24 cellular contexts compared by ENCODE assay signal in genomic region chrX:46630141-46630540, GRCh38. TPM values are rescaled to one million over a fixed set of nuclear protein-coding genes. Genes with fewer than 3 reads are reported as not detected.
DNase-seq lines count a peak whose midpoint lies in the region; ATAC-seq and TF ChIP-seq lines count a peak whose summit lies in the region.
"Had no signal": no experiment of that assay in that cellular context is flagged by ENCODE, and none has a peak within 500 bp of the region (broad histone marks: within the 10 kb centered on the region; RNA-seq: fewer than 3 reads in every experiment).

No MANE protein-coding gene starts in this region.

- no peaks in the 10 kb centered on the region for H3F3A ChIP-seq in smooth muscle cell (ENCODE audit: low read depth)

- no peaks in the 10 kb centered on the region for H3K9me3 ChIP-seq in right atrium auricular region
- no peaks in the 10 kb centered on the region for H3K9me3 ChIP-seq in smooth muscle cell (replicated peaks; ENCODE audit: low read depth)
- H3K9me3 ChIP-seq: SJCRH30, stomach had no signal

- no peak for ATAC-seq in left cardiac atrium
- ATAC-seq in sciatic nerve, result no peak
- ATAC-seq: activated CD8-positive, alpha-beta T cell treated with anti-CD3 and anti-CD28 coated beads for 36 hours; HepG2; natural killer cell treated with Interleukin-12 subunit alpha and Interleukin-12 subunit beta and Interleukin-15 and Interleukin-18, amount 100 ng/mL, for 72 hours; WTC11 had no signal

- H3K36me3 ChIP-seq in right atrium auricular region (no peaks in the 10 kb centered on the region), smooth muscle cell (ENCODE audit: low read depth) (no peaks in the 10 kb centered on the region)
- H3K36me3 ChIP-seq: SJCRH30 had no signal

- H3K4me1 ChIP-seq in right atrium auricular region (peaks cover 0 to 12% of the 10 kb centered on the region in 2 donors), smooth muscle cell (ENCODE audit: low read depth) (no peaks in the 10 kb centered on the region)

- no peaks in the 10 kb centered on the region for H3K79me2 ChIP-seq in smooth muscle cell (ENCODE audit: low read depth)

- intact Hi-C loops in left cardiac atrium (cut with DNase I), result no loop called here
- intact Hi-C loops in sciatic nerve (cut with DNase I), result no loop called here

- H3K27me3 ChIP-seq in right atrium auricular region (no peaks in the 10 kb centered on the region), smooth muscle cell (ENCODE audit: low read depth) (no peaks in the 10 kb centered on the region)
- H3K27me3 ChIP-seq: SJCRH30, stomach had no signal

- no peak for DNase-seq in right atrium auricular region (ENCODE audit: low spot score)
- DNase-seq in left cardiac atrium, result no peak
- peak; percentile 29 for DNase-seq in RPMI7951 (ENCODE audit: low read depth)
- peak; percentile 41 for DNase-seq in fibroblast of mammary gland (ENCODE audit: low read depth)
- no peak for DNase-seq in smooth muscle cell (lab: John Stamatoyannopoulos, UW; ENCODE audit: unreplicated experiment)
- no peak for DNase-seq in sciatic nerve (ENCODE audit: low spot score)
- no peak for DNase-seq in dedifferentiated amniotic fluid mesenchymal stem cell (ENCODE audit: extremely low spot score)
- no peak for DNase-seq in retina
- DNase-seq: activated CD8-positive, alpha-beta T cell treated with anti-CD3 and anti-CD28 coated beads for 36 hours; activated naive CD4-positive, alpha-beta T cell treated with anti-CD3 and anti-CD28 coated beads for 36 hours; activated T-cell treated with anti-CD3 and anti-CD28 coated beads, Interleukin-2, amount 50 U/mL, for 24 hours; aorta; effector memory CD4-positive, alpha-beta T cell; foreskin melanocyte; NCI-H1436 treated with DMSO at 0.1 percent for 48 hours; NCI-H2171 treated with DMSO at 0.1 percent for 48 hours; posterior cingulate gyrus; stimulated activated CD4-positive, alpha-beta T cell treated with anti-CD3 and anti-CD28 coated beads, Interleukin-2, amount 100 ng/mL, for 48 hours; stomach had no signal

- no peak overlapping the region for H3K4me3 ChIP-seq in right atrium auricular region
- no peak overlapping the region for H3K4me3 ChIP-seq in fibroblast of mammary gland (ENCODE audit: control insufficient read depth, low read depth, low read length)
- no peak overlapping the region for H3K4me3 ChIP-seq in smooth muscle cell
- H3K4me3 ChIP-seq: SJCRH30, skin epidermis, stomach had no signal

- H3K4me2 ChIP-seq in smooth muscle cell, result no peak overlapping the region

- H3K9ac ChIP-seq in smooth muscle cell (ENCODE audit: low read depth), result no peak overlapping the region

- no peaks in the 10 kb centered on the region for H4K20me1 ChIP-seq in smooth muscle cell (ENCODE audit: low read depth)

- 53% methylated on average over 1 of the region's 1 CpG for WGBS in smooth muscle cell (ENCODE audit: low lambda C conversion rate)

- no peak overlapping the region for H2AFZ ChIP-seq in smooth muscle cell (ENCODE audit: low read depth)

- TF ChIP-seq CTCF in right atrium auricular region (IDR thresholded peaks at IDR 0.05), result no peak
- TF ChIP-seq CTCF in fibroblast of mammary gland (conservative IDR thresholded peaks at IDR 0.05; ENCODE audit: control insufficient read depth, insufficient read depth, low read depth, low read length), result no peak
- TF ChIP-seq CTCF in smooth muscle cell (IDR thresholded peaks at IDR 0.05; ENCODE audit: borderline replicate concordance, insufficient read depth, poor library complexity, severe bottlenecking), result no peak

- peak overlapping the region; percentile 46 to 65 for H3K27ac ChIP-seq in right atrium auricular region
- no peak overlapping the region for H3K27ac ChIP-seq in smooth muscle cell (ENCODE audit: low read depth)
- H3K27ac ChIP-seq: SJCRH30 had no signal

RNA-seq across cellular contexts. Expression of gene CHST7, which starts 56.6 kb away (rescaled TPM):
- total RNA-seq in right atrium auricular region (10 to 100 TPM; 33.6 to 50.5 TPM), left cardiac atrium (10 to 100 TPM; 11.8 to 29.0 TPM), smooth muscle cell (3.5 and 9.3 TPM in 2 replicates), sciatic nerve (7.0 TPM)
- total RNA-seq in RPMI7951 (2014; rRNA removed; shearing (Covaris generic)), result 3.7 and 6.7 TPM in 2 replicates
- 3.6 and 7.0 TPM in 2 replicates for polyA plus RNA-seq in smooth muscle cell

Comparison
In these comparisons a context has a peak if more than half of its experiments do, and no peak if none do; other contexts are left out.
1. DNase-seq: peak in RPMI7951 (single experiment) and fibroblast of mammary gland (single experiment); none in right atrium auricular region (single experiment), left cardiac atrium (single experiment), smooth muscle cell (single experiment), sciatic nerve (single experiment), dedifferentiated amniotic fluid mesenchymal stem cell (single experiment) and retina (single experiment).